In genomic region chr22:37303821-37304274, GRCh38 we compare ENCODE assay signal across 1 cellular context.
TF ChIP-seq lines count a peak whose summit lies in the region.

No MANE protein-coding gene starts in this region.

TF ChIP-seq in GM23338, 12 proteins besides CTCF, POLR2A, EP300 and RAD21 (continued from another document):
- TF ChIP-seq REST (IDR thresholded peaks at IDR 0.05; ENCODE audit: unreplicated experiment) (no peak), EZH2 (IDR thresholded peaks at IDR 0.05; ENCODE audit: low read depth, unreplicated experiment) (no peak)
